8 cellular contexts compared by ENCODE assay signal in genomic region chr22:39349967-39350802, GRCh38. TPM values are rescaled to one million over a fixed set of nuclear protein-coding genes. Genes with fewer than 3 reads are reported as not detected.
A peak's percentile ranks its signal among the peaks of the same experiment; 100 is the strongest.
DNase-seq lines count a peak whose midpoint lies in the region; ATAC-seq, FAIRE-seq and TF ChIP-seq lines count a peak whose summit lies in the region.

TSS of gene SYNGR1 (plus strand) at chr22:39349991. CDS start at chr22:39350011, 20 bp downstream.

- TF ChIP-seq POLR2A in GM12891 (IDR thresholded peaks at IDR 0.05; ENCODE audit: low read depth, low read length): no peak

- in situ Hi-C loops in ACHN (cut with HindIII; ENCODE audit: low pct_ligation_motif_present, low pct_unique_long_range_greater_than_20kb, low sequenced_read_pairs): no loop called here

- H3K36me3 ChIP-seq in SJCRH30: no peaks in the 10 kb centered on the region

- peak within 1 kb of the TSS; percentile 87 to 95 (median 92) for H3K4me3 Mint-ChIP-seq in naive B cell

- H3K9me3 ChIP-seq in SJCRH30 (replicated peaks): no peaks in the 10 kb centered on the region

- H3K36me3 Mint-ChIP-seq in naive B cell: no peaks in the 10 kb centered on the region

- no peaks in the 10 kb centered on the region for H3K27me3 ChIP-seq in SJCRH30

- peak; percentile 72 for FAIRE-seq in GM12891 (lab: Jason Lieb, UNC)

- H3K4me1 Mint-ChIP-seq in naive B cell: peaks cover 19 to 32% (median 28%) of the 10 kb centered on the region in 3 donors

- no peak within 1 kb of the TSS for H3K27ac ChIP-seq in SJCRH30

- H3K9me3 Mint-ChIP-seq in naive B cell: no peaks in the 10 kb centered on the region

- peak within 1 kb of the TSS; percentile 57 for H3K4me3 ChIP-seq in SJCRH30

- peaks cover 20% of the 10 kb centered on the region for H3K4me1 ChIP-seq in SJCRH30

- peak within 1 kb of the TSS in 5 of 6 donors; percentile 73 to 94 (median 91) for H3K27ac Mint-ChIP-seq in naive B cell

- no peaks in the 10 kb centered on the region for H3K27me3 Mint-ChIP-seq in naive B cell

- DNase-seq in GM12891 (ENCODE audit: insufficient read length, low spot score) (no peak), SJCRH30 (no peak), epidermal melanocyte (ENCODE audit: insufficient read length, low spot score) (peak; percentile 22), naive B cell (no peak), ACHN (no peak), foreskin melanocyte (no peak), NCI-H2196 (lab: John Stamatoyannopoulos, UW; ENCODE audit: unreplicated experiment) (no peak)

- ATAC-seq in naive B cell (ENCODE audit: low read depth in 2 of 2) (peak in 1 of 2 donors; percentile 1), GM18861 (IDR thresholded peaks at IDR 0.05; ENCODE audit: unreplicated experiment) (no peak)

TF ChIP-seq in GM12891, 5 proteins besides CTCF, POLR2A, EP300 and RAD21:
- TF ChIP-seq TAF1 (IDR thresholded peaks at IDR 0.05; ENCODE audit: low read depth, low read length) (no peak), SPI1 (IDR thresholded peaks at IDR 0.05; ENCODE audit: low read depth, low read length) (no peak), POU2F2 (IDR thresholded peaks at IDR 0.05; ENCODE audit: low read depth, low read length) (no peak), POLR2AphosphoS5 (IDR thresholded peaks at IDR 0.05; ENCODE audit: low read depth, low read length) (no peak), PAX5 (IDR thresholded peaks at IDR 0.05; ENCODE audit: insufficient read depth, low read length, severe bottlenecking) (no peak)

RNA-seq across cellular contexts. Expression of gene SYNGR1, which starts in this region (rescaled TPM):
- 4.9 TPM for polyA plus RNA-seq in GM12891 (2012; ENCODE audit: low read depth, missing spikeins)
- 3.2 and 4.0 TPM in 2 replicates for total RNA-seq in SJCRH30 (2014; rRNA removed; shearing (Covaris generic))
- 10 to 100 TPM in 1 of 6 donors, 1 to 10 TPM in 5; 2.6 to 11.9 (median 4.6) TPM for polyA plus RNA-seq in naive B cell (ENCODE audit: low read depth in 6 of 6)
